In genomic region chr19:46766569-46767317, GRCh38 we compare ENCODE assay signal across 6 cellular contexts. TPM values are rescaled to one million over a fixed set of nuclear protein-coding genes. Genes with fewer than 3 reads are reported as not detected.
A peak's percentile ranks its signal among the peaks of the same experiment; 100 is the strongest.
DNase-seq lines count a peak whose midpoint lies in the region; ATAC-seq and TF ChIP-seq lines count a peak whose summit lies in the region.

No MANE protein-coding gene starts in this region.

- no peak overlapping the region for H3K4me3 ChIP-seq in gastroesophageal sphincter
- no peak overlapping the region for H3K4me3 ChIP-seq in thoracic aorta

- no peaks in the 10 kb centered on the region for H3K9me3 ChIP-seq in gastroesophageal sphincter
- H3K9me3 ChIP-seq in thoracic aorta = no peaks in the 10 kb centered on the region

- peak; percentile 29 to 65 (median 48) for TF ChIP-seq CTCF in gastroesophageal sphincter (IDR thresholded peaks at IDR 0.05)
- peak; percentile 59 for TF ChIP-seq CTCF in thoracic aorta (IDR thresholded peaks at IDR 0.05)

- H3K27ac ChIP-seq in gastroesophageal sphincter (no peak overlapping the region), thoracic aorta (no peak overlapping the region)

- WGBS in gastroesophageal sphincter (ENCODE audit: low coverage in 1 of 2), 2 donors = 41 to 65% methylated on average over 12 to 14 of the region's 18 CpGs

- ATAC-seq in gastroesophageal sphincter = peak; percentile 46
- no peak for ATAC-seq in thoracic aorta (ENCODE audit: insufficient number of reproducible peaks, low FRiP score, low read depth)

- H3K27me3 ChIP-seq in gastroesophageal sphincter (no peaks in the 10 kb centered on the region), thoracic aorta (replicated peaks; ENCODE audit: insufficient read depth) (no peaks in the 10 kb centered on the region)

- H3K36me3 ChIP-seq in gastroesophageal sphincter (no peaks in the 10 kb centered on the region), thoracic aorta (no peaks in the 10 kb centered on the region)

- TF ChIP-seq POLR2A in gastroesophageal sphincter (IDR thresholded peaks at IDR 0.05) = no peak

- peaks cover 0 to 9% (median 0%) of the 10 kb centered on the region in 3 donors for H3K4me1 ChIP-seq in gastroesophageal sphincter
- peaks cover 0 to 8% of the 10 kb centered on the region in 2 donors for H3K4me1 ChIP-seq in thoracic aorta (ENCODE audit: control insufficient read depth in 1 of 2, low read depth in 2 of 2)

- TF ChIP-seq EP300 in gastroesophageal sphincter (IDR thresholded peaks at IDR 0.05) = no peak

- DNase-seq in NCI-H1092 treated with DMSO at 0.1 percent for 48 hours (lab: John Stamatoyannopoulos, UW) = peak; percentile 7
- no peak for DNase-seq in NCI-H1092 (lab: John Stamatoyannopoulos, UW)
- DNase-seq in activated CD4-positive, CD25-positive, alpha-beta regulatory T cell treated with anti-CD3 and anti-CD28 coated beads, Interleukin-2, amount 50 U/mL, for 16 hours (ENCODE audit: low read depth, low spot score) = peak; percentile 61
- DNase-seq in thoracic aorta (ENCODE audit: low spot score) = no peak
- DNase-seq in nucleus accumbens (lab: John Stamatoyannopoulos, UW) = no peak

RNA-seq across cellular contexts. Expression of gene STRN4, which starts 20.5 kb away (rescaled TPM):
- total RNA-seq in gastroesophageal sphincter (100 to 1,000 TPM in 1 of 4 donors, 10 to 100 TPM in 3; 64.6 to 109 (median 90.4) TPM), thoracic aorta (10 to 100 TPM; 60.9 to 66.7 TPM)

RNA-seq across cellular contexts. Expression of gene FKRP, which starts 20.9 kb away (rescaled TPM):
- 10 to 100 TPM; 18.7 to 22.5 (median 20.3) TPM for total RNA-seq in gastroesophageal sphincter
- total RNA-seq in thoracic aorta = 10 to 100 TPM; 20.6 to 99.2 TPM

RNA-seq across cellular contexts. Expression of gene SLC1A5, which starts 21.7 kb away (rescaled TPM):
- 10 to 100 TPM; 16.2 to 56.7 (median 38.8) TPM for total RNA-seq in gastroesophageal sphincter
- 10 to 100 TPM; 48.7 to 66.2 TPM for total RNA-seq in thoracic aorta

RNA-seq across cellular contexts. Expression of gene PRKD2, which starts 49.8 kb away (rescaled TPM):
- total RNA-seq in gastroesophageal sphincter (10 to 100 TPM; 15.2 to 33.6 (median 19.7) TPM), thoracic aorta (10 to 100 TPM; 21.4 to 53.6 TPM)

Comparison
In these comparisons a context has a peak if more than half of its experiments do, and no peak if none do; other contexts are left out.
1. DNase-seq: peak in NCI-H1092 treated with DMSO at 0.1 percent for 48 hours (single experiment) and activated CD4-positive, CD25-positive, alpha-beta regulatory T cell treated with anti-CD3 and anti-CD28 coated beads, Interleukin-2, amount 50 U/mL, for 16 hours (single experiment); none in NCI-H1092 (single experiment), thoracic aorta (single experiment) and nucleus accumbens (0 of 56).